Comparison of ENCODE assay signal across 7 cellular contexts in genomic region chr22:37196539-37197450, GRCh38. TPM values are rescaled to one million over a fixed set of nuclear protein-coding genes. Genes with fewer than 3 reads are reported as not detected.
A peak's percentile ranks its signal among the peaks of the same experiment; 100 is the strongest.
DNase-seq lines count a peak whose midpoint lies in the region; ATAC-seq and TF ChIP-seq lines count a peak whose summit lies in the region.

No MANE protein-coding gene starts in this region.

- peak; percentile 78 to 81 for ATAC-seq in right cardiac atrium
- no peak for ATAC-seq in stimulated activated effector memory CD8-positive, alpha-beta T cell treated with anti-CD3 and anti-CD28 coated beads, Interleukin-12 subunit alpha, Interleukin-12 subunit beta, amount 100 ng/mL, for 72 hours
- ATAC-seq in HG02840 (IDR thresholded peaks at IDR 0.05; ENCODE audit: low FRiP score, unreplicated experiment), result no peak

- peak overlapping the region; percentile 89 for H3K27ac Mint-ChIP-seq in HFFc6
- H3K27ac Mint-ChIP-seq in stimulated activated effector memory CD8-positive, alpha-beta T cell treated with anti-CD3 and anti-CD28 coated beads, Interleukin-12 subunit alpha, Interleukin-12 subunit beta, amount 100 ng/mL, for 72 hours, result peak overlapping the region; percentile 93

- H3K27me3 Mint-ChIP-seq in HFFc6 (ENCODE audit: insufficient read depth), result peaks cover 2% of the 10 kb centered on the region; the same call in 1 of the 2 replicates

- no peaks in the 10 kb centered on the region for H3K36me3 ChIP-seq in adipocyte (ENCODE audit: control insufficient read depth, insufficient read depth, low read length, severe bottlenecking)

- DNase-seq in HFFc6, result peak; percentile 88
- peak; percentile 91 for DNase-seq in adipocyte (ENCODE audit: low read depth)
- peak; percentile 90 to 97 (median 96) for DNase-seq in right cardiac atrium
- DNase-seq in stimulated activated effector memory CD8-positive, alpha-beta T cell treated with anti-CD3 and anti-CD28 coated beads, Interleukin-12 subunit alpha, Interleukin-12 subunit beta, amount 100 ng/mL, for 72 hours (ENCODE audit: low spot score in 2 of 2), result no peak
- DNase-seq in activated gamma-delta T cell treated with Interleukin-2 at 50 U/mL for 16 hours, result no peak
- DNase-seq in germinal center (ENCODE audit: low spot score), result no peak

- H3K9me3 Mint-ChIP-seq in HFFc6, result no peaks in the 10 kb centered on the region
- H3K9me3 Mint-ChIP-seq in stimulated activated effector memory CD8-positive, alpha-beta T cell treated with anti-CD3 and anti-CD28 coated beads, Interleukin-12 subunit alpha, Interleukin-12 subunit beta, amount 100 ng/mL, for 72 hours, result no peaks in the 10 kb centered on the region

- H3K9ac ChIP-seq in adipocyte (ENCODE audit: low read length), result peak overlapping the region; percentile 17

- H3K4me1 Mint-ChIP-seq in HFFc6 (ENCODE audit: low read depth), result peaks cover 31% of the 10 kb centered on the region
- H3K4me1 Mint-ChIP-seq in stimulated activated effector memory CD8-positive, alpha-beta T cell treated with anti-CD3 and anti-CD28 coated beads, Interleukin-12 subunit alpha, Interleukin-12 subunit beta, amount 100 ng/mL, for 72 hours, result peaks cover 58% of the 10 kb centered on the region

- intact Hi-C loops in right cardiac atrium (cut with DNase I), result loop anchor here in 1 of 4 donors (5.0 kb wide), 1 partner anchor 119 kb away; no protein-coding TSS in a partner anchor

- H3K36me3 Mint-ChIP-seq in HFFc6 (ENCODE audit: low read depth), result no peaks in the 10 kb centered on the region
- peaks cover 8% of the 10 kb centered on the region for H3K36me3 Mint-ChIP-seq in stimulated activated effector memory CD8-positive, alpha-beta T cell treated with anti-CD3 and anti-CD28 coated beads, Interleukin-12 subunit alpha, Interleukin-12 subunit beta, amount 100 ng/mL, for 72 hours

- H3K4me1 ChIP-seq in adipocyte (ENCODE audit: control insufficient read depth, insufficient read depth, low read length), result peaks cover 34% of the 10 kb centered on the region
- peaks cover 22% of the 10 kb centered on the region for H3K4me1 ChIP-seq in right cardiac atrium (ENCODE audit: control insufficient read depth, insufficient read depth, low read length)

- peak overlapping the region; percentile 9; the same call in 1 of the 2 replicates for H3K4me3 Mint-ChIP-seq in HFFc6
- peak overlapping the region; percentile 86 for H3K4me3 Mint-ChIP-seq in stimulated activated effector memory CD8-positive, alpha-beta T cell treated with anti-CD3 and anti-CD28 coated beads, Interleukin-12 subunit alpha, Interleukin-12 subunit beta, amount 100 ng/mL, for 72 hours

- TF ChIP-seq CTCF in HFFc6 (IDR thresholded peaks at IDR 0.05), result peak; percentile 42; the same call in 1 of the 2 replicates

- WGBS in right cardiac atrium, result 31% methylated on average over 14 of the region's 14 CpGs

- H3K27me3 ChIP-seq in adipocyte (replicated peaks; ENCODE audit: control insufficient read depth, insufficient read depth, low read length), result no peaks in the 10 kb centered on the region
- H3K27me3 ChIP-seq in right cardiac atrium (ENCODE audit: control insufficient read depth, insufficient read depth), result no peaks in the 10 kb centered on the region

- H3K4me3 ChIP-seq in adipocyte (ENCODE audit: low read length) (no peak overlapping the region), right cardiac atrium (ENCODE audit: low read length) (no peak overlapping the region)

- no peaks in the 10 kb centered on the region for H3K9me3 ChIP-seq in adipocyte (ENCODE audit: control insufficient read depth, low read length)
- no peaks in the 10 kb centered on the region for H3K9me3 ChIP-seq in right cardiac atrium (ENCODE audit: control insufficient read depth, low read length)

- peak overlapping the region; percentile 61 for H3K27ac ChIP-seq in right cardiac atrium (ENCODE audit: low read length)

RNA-seq across cellular contexts. Expression of gene C1QTNF6, which starts 8.7 kb away (rescaled TPM):
- total RNA-seq in HFFc6 (2021; fragmentation: NEBNext Ultra II Directional; extraction: Animal tissue kit (Norgen Biotek cat#: 25700)), result 1 to 10 TPM; 3.3 to 5.0 (median 4.0) TPM
- 1 to 10 TPM; 2.8 to 3.3 (median 2.8) TPM for total RNA-seq in right cardiac atrium
- polyA plus RNA-seq in right cardiac atrium, result 2.0 TPM

RNA-seq across cellular contexts. Expression of gene SSTR3, which starts 15.5 kb away (rescaled TPM):
- total RNA-seq in HFFc6 (2021; fragmentation: NEBNext Ultra II Directional; extraction: Animal tissue kit (Norgen Biotek cat#: 25700)), result not detected
- total RNA-seq in right cardiac atrium, result not detected
- polyA plus RNA-seq in right cardiac atrium, result not detected

RNA-seq across cellular contexts. Expression of gene IL2RB, which starts 47.1 kb away (rescaled TPM):
- not detected for total RNA-seq in HFFc6 (2021; fragmentation: NEBNext Ultra II Directional; extraction: Animal tissue kit (Norgen Biotek cat#: 25700))
- total RNA-seq in right cardiac atrium, result under 1 TPM; 0.63 to 0.97 (median 0.72) TPM
- 0.32 TPM for polyA plus RNA-seq in right cardiac atrium

RNA-seq across cellular contexts. Expression of gene RAC2, which starts 47.3 kb away (rescaled TPM):
- 10 to 100 TPM; 29.9 to 57.2 (median 53.5) TPM for total RNA-seq in HFFc6 (2021; fragmentation: NEBNext Ultra II Directional; extraction: Animal tissue kit (Norgen Biotek cat#: 25700))
- 1 to 10 TPM; 3.6 to 8.6 (median 5.7) TPM for total RNA-seq in right cardiac atrium
- 1.8 TPM for polyA plus RNA-seq in right cardiac atrium

Comparison
In these comparisons a context has a peak if more than half of its experiments do, and no peak if none do; other contexts are left out.
1. DNase-seq: peak in HFFc6 (single experiment), adipocyte (single experiment) and right cardiac atrium (3 of 3); none in stimulated activated effector memory CD8-positive, alpha-beta T cell treated with anti-CD3 and anti-CD28 coated beads, Interleukin-12 subunit alpha, Interleukin-12 subunit beta, amount 100 ng/mL, for 72 hours (0 of 2), activated gamma-delta T cell treated with Interleukin-2 at 50 U/mL for 16 hours (single experiment) and germinal center (single experiment).
2. ATAC-seq: peak in right cardiac atrium (2 of 2); none in stimulated activated effector memory CD8-positive, alpha-beta T cell treated with anti-CD3 and anti-CD28 coated beads, Interleukin-12 subunit alpha, Interleukin-12 subunit beta, amount 100 ng/mL, for 72 hours (single experiment) and HG02840 (single experiment).